ENCODE assay signal across 8 cellular contexts in genomic region chr16:4529085-4530060, GRCh38. TPM values are rescaled to one million over a fixed set of nuclear protein-coding genes. Genes with fewer than 3 reads are reported as not detected.
DNase-seq lines count a peak whose midpoint lies in the region.

No MANE protein-coding gene starts in this region.

- H3K27ac Mint-ChIP-seq in activated T-helper 2 cell treated with anti-CD3 and anti-CD28 coated beads, Interferon-gamma antibody, Interleukin-2, Interleukin-4, amounts not matched to agents 10 μg/mL and 5 μg/mL and 100 μg/mL, durations not matched to agents 14 hours and 24 hours and 36 hours: peak overlapping the region; percentile 73

- peak overlapping the region; percentile 49 for H3K4me3 Mint-ChIP-seq in activated T-helper 2 cell treated with anti-CD3 and anti-CD28 coated beads, Interferon-gamma antibody, Interleukin-2, Interleukin-4, amounts not matched to agents 10 μg/mL and 5 μg/mL and 100 μg/mL, durations not matched to agents 14 hours and 24 hours and 36 hours (ENCODE audit: low read depth)

- H3K4me3 ChIP-seq in H7 (ENCODE audit: insufficient read depth, low read depth, low read length): no peak overlapping the region

- no peaks in the 10 kb centered on the region for H3K27me3 Mint-ChIP-seq in activated T-helper 2 cell treated with anti-CD3 and anti-CD28 coated beads, Interferon-gamma antibody, Interleukin-2, Interleukin-4, amounts not matched to agents 10 μg/mL and 5 μg/mL and 100 μg/mL, durations not matched to agents 14 hours and 24 hours and 36 hours (ENCODE audit: low read depth)

- H3K27me3 ChIP-seq in H7 (ENCODE audit: control insufficient read depth, insufficient read depth, low read length): no peaks in the 10 kb centered on the region

- no peaks in the 10 kb centered on the region for H3K9me3 Mint-ChIP-seq in activated T-helper 2 cell treated with anti-CD3 and anti-CD28 coated beads, Interferon-gamma antibody, Interleukin-2, Interleukin-4, amounts not matched to agents 10 μg/mL and 5 μg/mL and 100 μg/mL, durations not matched to agents 14 hours and 24 hours and 36 hours

- intact Hi-C loops in activated T-helper 2 cell treated with anti-CD3 and anti-CD28 coated beads, Interferon-gamma antibody, Interleukin-2, Interleukin-4, amounts not matched to agents 10 μg/mL and 5 μg/mL and 100 μg/mL, durations not matched to agents 14 hours and 24 hours and 36 hours (cut with micrococcal nuclease): loop anchor here (1.0 to 2.0 kb wide), 2 partner anchors 10 to 15 kb away; no protein-coding TSS in a partner anchor

- peak; percentile 77 for DNase-seq in A172 (ENCODE audit: low spot score)
- peak; percentile 85 for DNase-seq in H7
- no peak for DNase-seq in activated T-helper 2 cell treated with anti-CD3 and anti-CD28 coated beads, Interferon-gamma antibody, Interleukin-2, Interleukin-4, amounts not matched to agents 10 μg/mL and 5 μg/mL and 100 μg/mL, durations not matched to agents 14 hours and 24 hours and 36 hours (ENCODE audit: low spot score)
- DNase-seq in islet precursor cell: peak; percentile 95
- no peak for DNase-seq in SHP77 (lab: John Stamatoyannopoulos, UW)
- DNase-seq in cortex of kidney (lab: John Stamatoyannopoulos, UW): no peak
- DNase-seq in hepatic stellate cell (ENCODE audit: low spot score): no peak
- no peak for DNase-seq in DMS 273 (lab: John Stamatoyannopoulos, UW; ENCODE audit: unreplicated experiment)

- peaks cover 24% of the 10 kb centered on the region for H3K4me1 Mint-ChIP-seq in activated T-helper 2 cell treated with anti-CD3 and anti-CD28 coated beads, Interferon-gamma antibody, Interleukin-2, Interleukin-4, amounts not matched to agents 10 μg/mL and 5 μg/mL and 100 μg/mL, durations not matched to agents 14 hours and 24 hours and 36 hours (ENCODE audit: low read depth)

- peaks cover 25% of the 10 kb centered on the region for H3K36me3 Mint-ChIP-seq in activated T-helper 2 cell treated with anti-CD3 and anti-CD28 coated beads, Interferon-gamma antibody, Interleukin-2, Interleukin-4, amounts not matched to agents 10 μg/mL and 5 μg/mL and 100 μg/mL, durations not matched to agents 14 hours and 24 hours and 36 hours (ENCODE audit: low read depth)

- H3K36me3 ChIP-seq in H7 (replicated peaks; ENCODE audit: control insufficient read depth, insufficient read depth, low read length): peaks cover 9% of the 10 kb centered on the region

RNA-seq across cellular contexts. Expression of gene CDIP1, which starts 9.2 kb away (rescaled TPM):
- total RNA-seq in A172 (2014; rRNA removed; shearing (Covaris generic)): 8.5 and 9.8 TPM in 2 replicates
- total RNA-seq in H7 (2014; rRNA removed; shearing (Covaris generic)): 32.1 and 36.0 TPM in 2 replicates
- 46.0 and 47.9 TPM in 2 replicates for total RNA-seq in activated T-helper 2 cell treated with anti-CD3 and anti-CD28 coated beads, Interferon-gamma antibody, Interleukin-2, Interleukin-4, amounts not matched to agents 10 μg/mL and 5 μg/mL and 100 μg/mL, durations not matched to agents 14 hours and 24 hours and 36 hours

RNA-seq across cellular contexts. Expression of gene C16orf96, which starts 26.8 kb away (rescaled TPM):
- total RNA-seq in A172 (2014; rRNA removed; shearing (Covaris generic)): not detected in 2 replicates
- 0.38 and 0.41 TPM in 2 replicates for total RNA-seq in H7 (2014; rRNA removed; shearing (Covaris generic))
- 0.05 TPM in 1 of 2 replicates, not detected in the other for total RNA-seq in activated T-helper 2 cell treated with anti-CD3 and anti-CD28 coated beads, Interferon-gamma antibody, Interleukin-2, Interleukin-4, amounts not matched to agents 10 μg/mL and 5 μg/mL and 100 μg/mL, durations not matched to agents 14 hours and 24 hours and 36 hours

RNA-seq across cellular contexts. Expression of gene HMOX2, which starts 53.2 kb away (rescaled TPM):
- total RNA-seq in A172 (2014; rRNA removed; shearing (Covaris generic)): 150 and 159 TPM in 2 replicates
- total RNA-seq in H7 (2014; rRNA removed; shearing (Covaris generic)): 44.9 and 54.1 TPM in 2 replicates
- total RNA-seq in activated T-helper 2 cell treated with anti-CD3 and anti-CD28 coated beads, Interferon-gamma antibody, Interleukin-2, Interleukin-4, amounts not matched to agents 10 μg/mL and 5 μg/mL and 100 μg/mL, durations not matched to agents 14 hours and 24 hours and 36 hours: 70.2 and 75.2 TPM in 2 replicates

RNA-seq across cellular contexts. Expression of gene NMRAL1, which starts 54.9 kb away (rescaled TPM):
- 158 and 176 TPM in 2 replicates for total RNA-seq in A172 (2014; rRNA removed; shearing (Covaris generic))
- total RNA-seq in H7 (2014; rRNA removed; shearing (Covaris generic)): 85.4 and 102 TPM in 2 replicates
- 30.7 and 35.2 TPM in 2 replicates for total RNA-seq in activated T-helper 2 cell treated with anti-CD3 and anti-CD28 coated beads, Interferon-gamma antibody, Interleukin-2, Interleukin-4, amounts not matched to agents 10 μg/mL and 5 μg/mL and 100 μg/mL, durations not matched to agents 14 hours and 24 hours and 36 hours

Comparison
In these comparisons a context has a peak if more than half of its experiments do, and no peak if none do; other contexts are left out.
1. DNase-seq: peak in A172 (single experiment), H7 (single experiment) and islet precursor cell (single experiment); none in activated T-helper 2 cell treated with anti-CD3 and anti-CD28 coated beads, Interferon-gamma antibody, Interleukin-2, Interleukin-4, amounts not matched to agents 10 μg/mL and 5 μg/mL and 100 μg/mL, durations not matched to agents 14 hours and 24 hours and 36 hours (single experiment), SHP77 (0 of 2), cortex of kidney (single experiment), hepatic stellate cell (single experiment) and DMS 273 (single experiment).